13 cellular contexts compared by ENCODE assay signal in the genomic region with DNA sequence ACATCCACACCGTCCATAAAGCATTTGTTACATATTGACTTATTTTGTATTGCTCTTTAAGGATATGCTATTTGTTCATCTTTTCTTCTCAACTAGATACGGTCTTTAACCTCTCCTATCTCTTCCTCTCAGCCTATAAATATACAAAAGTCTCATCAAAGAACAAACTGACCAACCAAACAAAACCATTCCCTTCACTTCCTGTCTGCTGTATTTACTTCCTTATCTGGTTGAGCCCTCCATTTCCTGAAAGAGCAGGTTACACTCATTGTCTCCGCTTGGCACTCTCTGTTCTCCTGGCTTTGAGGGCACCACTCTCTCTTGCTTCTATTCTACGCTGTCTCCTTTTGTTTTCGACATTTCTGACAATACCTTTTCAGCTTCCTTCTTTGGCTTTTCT.
"Had no signal": no experiment of that assay in that cellular context is flagged by ENCODE, and none has a peak within 500 bp of the region (broad histone marks: within the 10 kb centered on the region; RNA-seq: fewer than 3 reads in every experiment).

No MANE protein-coding gene starts in this region.

- ATAC-seq: activated T-cell treated with anti-CD3 and anti-CD28 coated beads, Interleukin-2, amount 50 U/mL, for 4 hours; body of pancreas; left lung; right cardiac atrium; T-cell had no signal

- H3K27me3 ChIP-seq: body of pancreas, dorsolateral prefrontal cortex, left lung, stomach had no signal

- H3K9me3 ChIP-seq: body of pancreas, left lung, stomach had no signal

- H3K4me3 ChIP-seq: body of pancreas, dorsolateral prefrontal cortex, left lung, stomach had no signal

- H3K4me1 ChIP-seq: body of pancreas, stomach had no signal

- DNase-seq: activated CD4-positive, alpha-beta T cell treated with anti-CD3 and anti-CD28 coated beads, Interleukin-2, amount 50 U/mL, for 1 hour; activated CD4-positive, CD25-positive, alpha-beta regulatory T cell treated with anti-CD3 and anti-CD28 coated beads, Interleukin-2, amount 50 U/mL, for 72 hours; activated CD8-positive, alpha-beta memory T cell treated with anti-CD3 and anti-CD28 coated beads, Interleukin-2, amount 50 U/mL, for 4 hours; activated naive CD4-positive, alpha-beta T cell treated with anti-CD3 and anti-CD28 coated beads for 36 hours; activated T-cell treated with anti-CD3 and anti-CD28 coated beads, Interleukin-2, amount 50 U/mL, for 4 hours; body of pancreas; dorsolateral prefrontal cortex; head of caudate nucleus; left lung; right cardiac atrium; stomach; T-cell; trophoblast cell had no signal

- H3K27ac ChIP-seq: body of pancreas, dorsolateral prefrontal cortex, stomach had no signal

- H3K36me3 ChIP-seq: left lung, stomach had no signal
